26 cellular contexts compared by ENCODE assay signal in genomic region chr1:153563339-153563952, GRCh38. TPM values are rescaled to one million over a fixed set of nuclear protein-coding genes. Genes with fewer than 3 reads are reported as not detected.
DNase-seq lines count a peak whose midpoint lies in the region; ATAC-seq, FAIRE-seq and TF ChIP-seq lines count a peak whose summit lies in the region.
"Had no signal": no experiment of that assay in that cellular context is flagged by ENCODE, and none has a peak within 500 bp of the region (broad histone marks: within the 10 kb centered on the region; RNA-seq: fewer than 3 reads in every experiment).

No MANE protein-coding gene starts in this region.

- H3K4me2 ChIP-seq in A549 (no peak overlapping the region), GM23338 (no peak overlapping the region)

- no peaks in the 10 kb centered on the region for H3K9me3 ChIP-seq in A549
- no peaks in the 10 kb centered on the region for H3K9me3 ChIP-seq in NT2/D1 (ENCODE audit: insufficient read depth, low read length)
- H3K9me3 ChIP-seq in esophagus (ENCODE audit: control insufficient read depth in 2 of 2, insufficient read depth in 1 of 2, low read depth in 1 of 2, low read length in 1 of 2), result no peaks in the 10 kb centered on the region
- H3K9me3 ChIP-seq: heart right ventricle, pancreas, SJSA1, uterus had no signal

- POLR2A ChIA-PET in A549 (lab: Yijun Ruan, JAX), result no interaction called here

- H3K36me3 ChIP-seq in NT2/D1 (ENCODE audit: insufficient read depth, insufficient read length, low read length), result no peaks in the 10 kb centered on the region
- peaks cover 0 to 10% of the 10 kb centered on the region in 2 donors for H3K36me3 ChIP-seq in esophagus (ENCODE audit: control insufficient read depth in 2 of 2, insufficient read depth in 2 of 2, low read length in 1 of 2)
- H3K36me3 ChIP-seq in GM23338 (ENCODE audit: insufficient read depth), result no peaks in the 10 kb centered on the region
- H3K36me3 ChIP-seq: heart right ventricle, pancreas, uterus had no signal

- peaks cover 23% of the 10 kb centered on the region for H3K4me1 Mint-ChIP-seq in progenitor cell of endocrine pancreas (ENCODE audit: low read depth)
- peaks cover 23% of the 10 kb centered on the region for H3K4me1 Mint-ChIP-seq in T-helper 2 cell treated with Interferon-gamma antibody and Interleukin-4, amounts not matched to agents 5 μg/mL and 100 μg/mL, for 36 hours (ENCODE audit: low read depth)
- peaks cover 29% of the 10 kb centered on the region for H3K4me1 Mint-ChIP-seq in GM23338

- CTCF ChIA-PET in A549 (lab: Yijun Ruan, JAX), result interaction anchor here (1.0 to 8.3 kb wide), 9 partner anchors 9 to 211 kb away, joined by 3 to 141 read pairs (median 8); partner anchors contain the start of genes S100A13, S100A3, S100A4 and S100A5

- peak overlapping the region; percentile 0 for H3K9ac ChIP-seq in NT2/D1 (ENCODE audit: insufficient read length, low read depth)

- H3K4me3 ChIP-seq in A549 (no peak overlapping the region), NT2/D1 (ENCODE audit: insufficient read length, low read depth) (no peak overlapping the region), esophagus (ENCODE audit: low read depth in 1 of 2, low read length in 2 of 2) (peak overlapping the region; percentile 61 to 72), GM23338 (no peak overlapping the region)
- H3K4me3 ChIP-seq: heart right ventricle, pancreas, SJSA1, uterus had no signal

- no peak for TF ChIP-seq EP300 in A549 (IDR thresholded peaks at IDR 0.05)

- H3K9me3 Mint-ChIP-seq in progenitor cell of endocrine pancreas (ENCODE audit: low read depth) (no peaks in the 10 kb centered on the region), GM23338 (no peaks in the 10 kb centered on the region)
- H3K9me3 Mint-ChIP-seq in T-helper 2 cell treated with Interferon-gamma antibody and Interleukin-4, amounts not matched to agents 5 μg/mL and 100 μg/mL, for 36 hours, result no peaks in the 10 kb centered on the region
- H3K9me3 Mint-ChIP-seq: activated naive CD4-positive, alpha-beta T cell treated with anti-CD3 and anti-CD28 coated beads, Interleukin-2, amount 10 ng/mL, durations not matched to agents 7 days and 5 days; activated T-cell treated with anti-CD3 and anti-CD28 coated beads, Interleukin-2, amount 50 U/mL, for 24 hours; CD4-positive, alpha-beta memory T cell; effector memory CD8-positive, alpha-beta T cell had no signal

- no peaks in the 10 kb centered on the region for H3K27me3 Mint-ChIP-seq in progenitor cell of endocrine pancreas
- H3K27me3 Mint-ChIP-seq in T-helper 2 cell treated with Interferon-gamma antibody and Interleukin-4, amounts not matched to agents 5 μg/mL and 100 μg/mL, for 36 hours (ENCODE audit: low read depth), result no peaks in the 10 kb centered on the region
- peaks cover 15% of the 10 kb centered on the region for H3K27me3 Mint-ChIP-seq in GM23338 (ENCODE audit: insufficient read depth, low read depth, poor library complexity)
- H3K27me3 Mint-ChIP-seq: activated T-cell treated with anti-CD3 and anti-CD28 coated beads, Interleukin-2, amount 50 U/mL, for 24 hours; CD4-positive, alpha-beta memory T cell; effector memory CD8-positive, alpha-beta T cell had no signal

- TF ChIP-seq POLR2A in A549 (IDR thresholded peaks at IDR 0.05; ENCODE audit: low read length), result no peak

- no peak for TF ChIP-seq RAD21 in A549 (conservative IDR thresholded peaks at IDR 0.05 in 1 of 2, IDR thresholded peaks at IDR 0.05 in 1 of 2)

- TF ChIP-seq CTCF in A549 (IDR thresholded peaks at IDR 0.05) (no peak), progenitor cell of endocrine pancreas (IDR thresholded peaks at IDR 0.05; ENCODE audit: unreplicated experiment) (no peak), GM23338 (conservative IDR thresholded peaks at IDR 0.05; ENCODE audit: low read depth in 2 of 2) (no peak)

- 84% methylated on average over 7 of the region's 7 CpGs for WGBS in A549 (ENCODE audit: missing lambda C conversion rate)
- WGBS in esophagus, 2 donors, result 52 to 67% methylated on average over 7 of the region's 7 CpGs

- H3K79me2 ChIP-seq in GM23338 (replicated peaks; ENCODE audit: insufficient read depth), result no peaks in the 10 kb centered on the region

- H3K27me3 ChIP-seq in NT2/D1 (ENCODE audit: insufficient read depth, insufficient read length) (no peaks in the 10 kb centered on the region), esophagus (ENCODE audit: control insufficient read depth in 1 of 2, insufficient read depth in 2 of 2, low read length in 2 of 2) (no peaks in the 10 kb centered on the region), GM23338 (ENCODE audit: insufficient read depth) (no peaks in the 10 kb centered on the region)
- H3K27me3 ChIP-seq: heart right ventricle, pancreas, SJSA1, uterus had no signal

- H3K36me3 Mint-ChIP-seq in progenitor cell of endocrine pancreas (ENCODE audit: insufficient read depth) (no peaks in the 10 kb centered on the region), GM23338 (ENCODE audit: low read depth) (no peaks in the 10 kb centered on the region)
- no peaks in the 10 kb centered on the region for H3K36me3 Mint-ChIP-seq in T-helper 2 cell treated with Interferon-gamma antibody and Interleukin-4, amounts not matched to agents 5 μg/mL and 100 μg/mL, for 36 hours (ENCODE audit: low read depth)
- H3K36me3 Mint-ChIP-seq: activated naive CD4-positive, alpha-beta T cell treated with anti-CD3 and anti-CD28 coated beads, Interleukin-2, amount 10 ng/mL, durations not matched to agents 7 days and 5 days; CD4-positive, alpha-beta memory T cell had no signal

- FAIRE-seq in A549 (lab: Jason Lieb, UNC), result no peak
- FAIRE-seq: pancreas had no signal

- ATAC-seq in A549 (no peak), HG03442 (IDR thresholded peaks at IDR 0.05; ENCODE audit: unreplicated experiment) (no peak), GM23338 (no peak)
- ATAC-seq: activated CD8-positive, alpha-beta T cell treated with anti-CD3 and anti-CD28 coated beads, Interleukin-2, amount 10 ng/mL, durations not matched to agents 7 days and 5 days; effector memory CD8-positive, alpha-beta T cell; heart right ventricle; pancreas had no signal

- H3K27ac Mint-ChIP-seq in progenitor cell of endocrine pancreas (peak overlapping the region; percentile 77), GM23338 (no peak overlapping the region; the same call in 1 of the 2 replicates)
- H3K27ac Mint-ChIP-seq in T-helper 2 cell treated with Interferon-gamma antibody and Interleukin-4, amounts not matched to agents 5 μg/mL and 100 μg/mL, for 36 hours, result no peak overlapping the region
- H3K27ac Mint-ChIP-seq: activated CD8-positive, alpha-beta T cell treated with anti-CD3 and anti-CD28 coated beads, Interleukin-2, amount 10 ng/mL, durations not matched to agents 7 days and 5 days; activated naive CD4-positive, alpha-beta T cell treated with anti-CD3 and anti-CD28 coated beads, Interleukin-2, amount 10 ng/mL, durations not matched to agents 7 days and 5 days; activated T-cell treated with anti-CD3 and anti-CD28 coated beads, Interleukin-2, amount 50 U/mL, for 24 hours had no signal

- no peak for DNase-seq in A549 (ENCODE audit: low read depth in 1 of 2, low spot score in 1 of 2)
- no peak for DNase-seq in NT2/D1 (ENCODE audit: low read depth, low spot score)
- no peak for DNase-seq in progenitor cell of endocrine pancreas (ENCODE audit: low spot score, unreplicated experiment)
- DNase-seq in stimulated activated CD4-positive, alpha-beta T cell treated with anti-CD3 and anti-CD28 coated beads, Interleukin-2, amount 100 ng/mL, for 48 hours, result no peak
- DNase-seq in T-helper 2 cell treated with Interferon-gamma antibody and Interleukin-4, amounts not matched to agents 5 μg/mL and 100 μg/mL, for 36 hours (ENCODE audit: low spot score), result no peak
- no peak for DNase-seq in GM23338 (ENCODE audit: low spot score)
- DNase-seq: activated CD4-positive, CD25-positive, alpha-beta regulatory T cell; activated CD8-positive, alpha-beta T cell treated with anti-CD3 and anti-CD28 coated beads, Interleukin-2, amount 10 ng/mL, durations not matched to agents 7 days and 5 days; activated naive CD4-positive, alpha-beta T cell treated with anti-CD3 and anti-CD28 coated beads, Interleukin-2, amount 10 ng/mL, durations not matched to agents 7 days and 5 days; activated T-cell treated with anti-CD3 and anti-CD28 coated beads, Interleukin-2, amount 50 U/mL, for 24 hours; CD4-positive, alpha-beta memory T cell; DMS79; effector memory CD8-positive, alpha-beta T cell; heart right ventricle; Karpas-422; NCI-H1092 treated with DMSO at 0.1 percent for 48 hours; NCI-H2081 treated with DMSO at 0.1 percent for 48 hours; NCI-H526 treated with DMSO at 0.1 percent for 48 hours; OCI-M1; pancreas; stimulated activated CD4-positive, alpha-beta T cell treated with anti-CD3 and anti-CD28 coated beads, Interleukin-2, amount 100 ng/mL, for 24 hours had no signal

- H3K27ac ChIP-seq in A549 (peak overlapping the region; percentile 97 to 100; a peak in 5 of 6 replicates), esophagus (ENCODE audit: low read depth in 2 of 2, low read length in 1 of 2) (peak overlapping the region; percentile 87 to 96), GM23338 (ENCODE audit: low read depth) (no peak overlapping the region)
- H3K27ac ChIP-seq: heart right ventricle, pancreas, SJSA1, uterus had no signal

- peaks cover 55% of the 10 kb centered on the region for H3K4me1 ChIP-seq in A549
- peaks cover 30% of the 10 kb centered on the region for H3K4me1 ChIP-seq in NT2/D1 (ENCODE audit: insufficient read depth, insufficient read length)
- H3K4me1 ChIP-seq in esophagus (ENCODE audit: control insufficient read depth in 2 of 2, insufficient read depth in 2 of 2, low read length in 1 of 2), result peaks cover 3 to 14% of the 10 kb centered on the region in 2 donors
- H3K4me1 ChIP-seq in GM23338 (ENCODE audit: insufficient read depth), result peaks cover 18% of the 10 kb centered on the region

- no peaks in the 10 kb centered on the region for H3K9me2 ChIP-seq in GM23338 (ENCODE audit: insufficient read depth)

- H2AFZ ChIP-seq in GM23338, result no peak overlapping the region

- H3K4me3 Mint-ChIP-seq in progenitor cell of endocrine pancreas (ENCODE audit: low read depth) (no peak overlapping the region), GM23338 (no peak overlapping the region)
- H3K4me3 Mint-ChIP-seq in T-helper 2 cell treated with Interferon-gamma antibody and Interleukin-4, amounts not matched to agents 5 μg/mL and 100 μg/mL, for 36 hours, result no peak overlapping the region
- H3K4me3 Mint-ChIP-seq: activated CD8-positive, alpha-beta T cell treated with anti-CD3 and anti-CD28 coated beads, Interleukin-2, amount 10 ng/mL, durations not matched to agents 7 days and 5 days; activated naive CD4-positive, alpha-beta T cell treated with anti-CD3 and anti-CD28 coated beads, Interleukin-2, amount 10 ng/mL, durations not matched to agents 7 days and 5 days; activated T-cell treated with anti-CD3 and anti-CD28 coated beads, Interleukin-2, amount 50 U/mL, for 24 hours; CD4-positive, alpha-beta memory T cell; effector memory CD8-positive, alpha-beta T cell had no signal

- H4K20me1 ChIP-seq in GM23338 (replicated peaks; ENCODE audit: insufficient read depth), result no peaks in the 10 kb centered on the region

- peaks cover 6% of the 10 kb centered on the region; the same call in 1 of the 2 replicates for H3F3A ChIP-seq in GM23338 (replicated peaks; ENCODE audit: low read depth)

RNA-seq across cellular contexts. Expression of gene S100A2, which starts 2.2 kb away (rescaled TPM):
- polyA plus RNA-seq in A549 (2011; rRNA removed) (5.1 and 6.0 TPM in 2 replicates), A549 (2017; fragmentation: RNase III; extraction: RNeasy Plus Mini Kit Qiagen cat#74134 plus additional on column Dnase treatment) (13.4 to 19.5 TPM (median 15.9 TPM) in 3 replicates), esophagus (1,000 to 10,000 TPM; 2,831 to 3,591 TPM), GM23338 (2016; fragmentation: Nextera tagmentation; extraction: Ambion mirVana) (0.89 and 1.1 TPM in 2 replicates)
- polyA plus RNA-seq in A549 (2012; cell fraction: cytosol; rRNA removed), result 7.8 and 10.9 TPM in 2 replicates
- polyA plus RNA-seq in A549 (2012; cell fraction: nucleus; rRNA removed), result 5.6 and 8.3 TPM in 2 replicates
- polyA minus RNA-seq in A549 (2011; rRNA and poly(A)+ RNA removed), result 1.5 and 2.8 TPM in 2 replicates
- total RNA-seq in progenitor cell of endocrine pancreas, result 0.36 and 1.6 TPM in 2 replicates
- total RNA-seq in GM23338 (2014; rRNA removed; shearing (Covaris generic)), result 0.66 TPM in 1 of 2 replicates, not detected in the other

RNA-seq across cellular contexts. Expression of gene S100A3, which starts 14.4 kb away (rescaled TPM):
- 25.0 and 25.4 TPM in 2 replicates for polyA plus RNA-seq in A549 (2011; rRNA removed)
- polyA plus RNA-seq in A549 (2012; cell fraction: cytosol; rRNA removed), result 73.2 and 85.8 TPM in 2 replicates
- polyA plus RNA-seq in A549 (2012; cell fraction: nucleus; rRNA removed), result 64.8 and 72.8 TPM in 2 replicates
- 71.1 to 88.9 TPM (median 74.0 TPM) in 3 replicates for polyA plus RNA-seq in A549 (2017; fragmentation: RNase III; extraction: RNeasy Plus Mini Kit Qiagen cat#74134 plus additional on column Dnase treatment)
- 16.9 and 18.6 TPM in 2 replicates for polyA minus RNA-seq in A549 (2011; rRNA and poly(A)+ RNA removed)
- polyA plus RNA-seq in esophagus, result 10 to 100 TPM; 10.2 to 27.5 TPM
- total RNA-seq in progenitor cell of endocrine pancreas, result 0.46 and 1.5 TPM in 2 replicates
- total RNA-seq in GM23338 (2014; rRNA removed; shearing (Covaris generic)), result not detected in 2 replicates
- not detected in 2 replicates for polyA plus RNA-seq in GM23338 (2016; fragmentation: Nextera tagmentation; extraction: Ambion mirVana)
- total RNA-seq: activated CD8-positive, alpha-beta T cell treated with anti-CD3 and anti-CD28 coated beads, Interleukin-2, amount 10 ng/mL, durations not matched to agents 7 days and 5 days; CD4-positive, alpha-beta memory T cell had no signal
- polyA plus RNA-seq: CD4-positive, alpha-beta memory T cell had no signal

RNA-seq across cellular contexts. Expression of gene S100A4, which starts 17.8 kb away (rescaled TPM):
- polyA plus RNA-seq in A549 (2011; rRNA removed) (590 and 814 TPM in 2 replicates), A549 (2017; fragmentation: RNase III; extraction: RNeasy Plus Mini Kit Qiagen cat#74134 plus additional on column Dnase treatment) (2,180 to 3,189 TPM (median 2,584 TPM) in 3 replicates), esophagus (100 to 1,000 TPM; 145 to 249 TPM), GM23338 (2016; fragmentation: Nextera tagmentation; extraction: Ambion mirVana) (34.6 and 36.0 TPM in 2 replicates)
- 813 and 885 TPM in 2 replicates for polyA plus RNA-seq in A549 (2012; cell fraction: cytosol; rRNA removed)
- 347 and 601 TPM in 2 replicates for polyA plus RNA-seq in A549 (2012; cell fraction: nucleus; rRNA removed)
- polyA minus RNA-seq in A549 (2011; rRNA and poly(A)+ RNA removed), result 170 and 175 TPM in 2 replicates
- 7.6 and 11.1 TPM in 2 replicates for total RNA-seq in progenitor cell of endocrine pancreas
- total RNA-seq in GM23338 (2014; rRNA removed; shearing (Covaris generic)), result 8.2 and 14.2 TPM in 2 replicates

RNA-seq across cellular contexts. Expression of gene S100A5, which starts 22.7 kb away (rescaled TPM):
- polyA plus RNA-seq in A549 (2011; rRNA removed) (0.48 and 0.68 TPM in 2 replicates), A549 (2017; fragmentation: RNase III; extraction: RNeasy Plus Mini Kit Qiagen cat#74134 plus additional on column Dnase treatment) (0.17 to 0.57 TPM (median 0.45 TPM) in 3 replicates), esophagus (under 1 TPM in 1 of 2 donors, not detected in 1; 0.11 TPM), GM23338 (2016; fragmentation: Nextera tagmentation; extraction: Ambion mirVana) (0.47 TPM in 1 of 2 replicates, not detected in the other)
- polyA plus RNA-seq in A549 (2012; cell fraction: cytosol; rRNA removed), result 0.52 and 1.1 TPM in 2 replicates
- polyA plus RNA-seq in A549 (2012; cell fraction: nucleus; rRNA removed), result 0.92 and 1.3 TPM in 2 replicates
- not detected in 2 replicates for polyA minus RNA-seq in A549 (2011; rRNA and poly(A)+ RNA removed)
- not detected in 2 replicates for total RNA-seq in progenitor cell of endocrine pancreas
- not detected in 2 replicates for total RNA-seq in GM23338 (2014; rRNA removed; shearing (Covaris generic))
- total RNA-seq: heart right ventricle, lung microvascular endothelial cell, pancreas, SJSA1, uterus had no signal
- polyA plus RNA-seq: heart right ventricle, pancreas had no signal

RNA-seq across cellular contexts. Expression of gene S100A6, which starts 27.7 kb away (rescaled TPM):
- polyA plus RNA-seq in A549 (2011; rRNA removed) (898 and 1,226 TPM in 2 replicates), A549 (2017; fragmentation: RNase III; extraction: RNeasy Plus Mini Kit Qiagen cat#74134 plus additional on column Dnase treatment) (2,810 to 4,567 TPM (median 3,552 TPM) in 3 replicates), esophagus (1,000 to 10,000 TPM in 1 of 2 donors, 100 to 1,000 TPM in 1; 936 to 2,978 TPM), GM23338 (2016; fragmentation: Nextera tagmentation; extraction: Ambion mirVana) (77.5 and 98.0 TPM in 2 replicates)
- 1,879 and 1,929 TPM in 2 replicates for polyA plus RNA-seq in A549 (2012; cell fraction: cytosol; rRNA removed)
- 562 and 1,121 TPM in 2 replicates for polyA plus RNA-seq in A549 (2012; cell fraction: nucleus; rRNA removed)
- 472 and 476 TPM in 2 replicates for polyA minus RNA-seq in A549 (2011; rRNA and poly(A)+ RNA removed)
- total RNA-seq in progenitor cell of endocrine pancreas, result 12.5 and 14.8 TPM in 2 replicates
- total RNA-seq in GM23338 (2014; rRNA removed; shearing (Covaris generic)), result 7.3 and 9.4 TPM in 2 replicates

Comparison
In these comparisons a context has a peak if more than half of its experiments do, and no peak if none do; other contexts are left out.
1. H3K4me3 ChIP-seq: peak in esophagus (2 of 2); none in A549 (single experiment), NT2/D1 (single experiment) and GM23338 (single experiment).
2. RNA of gene S100A2, which starts 2.2 kb away (polyA plus RNA-seq): 2,831 to 3,591 TPM in esophagus; 5.1 to 19.5 TPM in A549 and 0.89 to 1.1 TPM in GM23338; every median in the first group is over 100 times any median in the second.
3. RNA of gene S100A3, which starts 14.4 kb away (polyA plus RNA-seq): 25.0 to 88.9 TPM in A549 and 10.2 to 27.5 TPM in esophagus; not detected in GM23338; every median in the first group is over 10 times any median in the second.